ENCODE assay signal across 8 cellular contexts in genomic region chr2:28751102-28751955, GRCh38. TPM values are rescaled to one million over a fixed set of nuclear protein-coding genes. Genes with fewer than 3 reads are reported as not detected.
DNase-seq lines count a peak whose midpoint lies in the region; TF ChIP-seq lines count a peak whose summit lies in the region.

Gene PPP1CB, plus strand, starts transcription at chr2:28751830. Its CDS starts 295 bp downstream, at chr2:28752125.

- DNase-seq in G401 (ENCODE audit: low spot score) (peak; percentile 93), H9 (peak; percentile 88), M059J (ENCODE audit: low read depth) (peak; percentile 94), SHP77 (lab: John Stamatoyannopoulos, UW) (peak; percentile 89 to 96), fibroblast of the conjunctiva (ENCODE audit: low read depth) (peak; percentile 94), neural crest cell (ENCODE audit: low read depth, low spot score) (peak; percentile 90)
- peak; percentile 99 for DNase-seq in activated effector memory CD4-positive, alpha-beta T cell treated with anti-CD3 and anti-CD28 coated beads, Interleukin-2, amount 50 U/mL, for 16 hours

- H2BK20ac ChIP-seq in H9 (ENCODE audit: low read depth, low read length, poor library complexity, severe bottlenecking): no peak within 1 kb of the TSS

- peak within 1 kb of the TSS; percentile 91 for H4K91ac ChIP-seq in H9 (ENCODE audit: insufficient read length, low read depth, low read length)

- no peaks in the 10 kb centered on the region for H4K20me1 ChIP-seq in H9 (ENCODE audit: control insufficient read depth, insufficient read depth, insufficient read length)

- H3K79me2 ChIP-seq in H9 (ENCODE audit: insufficient read depth, low read length): peaks cover 32% of the 10 kb centered on the region; the same call in 1 of the 2 replicates

- H3T11ph ChIP-seq in H9 (ENCODE audit: low read length): no peak within 1 kb of the TSS

- peak within 1 kb of the TSS; percentile 90 for H4K5ac ChIP-seq in H9 (ENCODE audit: insufficient read length, low read depth, low read length)

- H2BK15ac ChIP-seq in H9 (ENCODE audit: low read depth, low read length): no peak within 1 kb of the TSS

- H3K36me3 Mint-ChIP-seq in H9 (ENCODE audit: insufficient read depth in 1 of 3, low read depth in 3 of 3) (peaks cover 2 to 5% (median 3%) of the 10 kb centered on the region in 3 experiments; a peak in 2 of 7 replicates), neural crest cell (ENCODE audit: low read depth) (no peaks in the 10 kb centered on the region)

- H3K4me1 Mint-ChIP-seq in H9 (peaks cover 28% of the 10 kb centered on the region in 2 experiments), neural crest cell (peaks cover 45% of the 10 kb centered on the region)

- no CpG with 5 or more reads among the region's 86 CpGs for WGBS in H9 (ENCODE audit: extremely low coverage, insufficient read length, low lambda C conversion rate)

- peaks cover 1% of the 10 kb centered on the region for H3K79me1 ChIP-seq in H9 (ENCODE audit: insufficient read depth, low read depth, low read length, poor library complexity, severe bottlenecking)

- H3K9ac ChIP-seq in H9 (ENCODE audit: extremely low read depth, insufficient read length, low read length) (peak within 1 kb of the TSS; percentile 94), stomach smooth muscle (ENCODE audit: low read length in 2 of 2) (peak within 1 kb of the TSS; percentile 94 to 98)

- H3K27me3 ChIP-seq in H9 (ENCODE audit: insufficient read depth, low read length) (no peaks in the 10 kb centered on the region), stomach smooth muscle (ENCODE audit: control insufficient read depth in 1 of 2, insufficient read depth in 2 of 2, low read length in 2 of 2) (no peaks in the 10 kb centered on the region)

- H3K9me3 Mint-ChIP-seq in H9 (peaks cover 0 to 3% of the 10 kb centered on the region in 2 experiments; a peak in 1 of 5 replicates), neural crest cell (no peaks in the 10 kb centered on the region)

- H3K4ac ChIP-seq in H9 (ENCODE audit: low read depth, low read length): peak within 1 kb of the TSS; percentile 98

- no peaks in the 10 kb centered on the region for H3K9me3 ChIP-seq in H9 (ENCODE audit: control insufficient read depth, low read depth, low read length)
- H3K9me3 ChIP-seq in stomach smooth muscle (ENCODE audit: control insufficient read depth in 2 of 2, low read length in 2 of 2): no peaks in the 10 kb centered on the region

- H3K14ac ChIP-seq in H9 (ENCODE audit: insufficient read depth, low read length): peak within 1 kb of the TSS; percentile 98

- peak within 1 kb of the TSS; percentile 85 for H3K4me2 ChIP-seq in H9 (ENCODE audit: insufficient read depth, insufficient read length, low read length)

- H3K27ac ChIP-seq in H9 (ENCODE audit: insufficient read length, low read depth, low read length): no peak within 1 kb of the TSS
- peak within 1 kb of the TSS; percentile 99 for H3K27ac ChIP-seq in stomach smooth muscle (ENCODE audit: low read length)

- in situ Hi-C loops in G401 (cut with HindIII; ENCODE audit: low sequenced_read_pairs): no loop called here

- H3K27me3 Mint-ChIP-seq in H9 (ENCODE audit: low read depth) (no peaks in the 10 kb centered on the region; the same call in 1 of the 2 replicates), neural crest cell (ENCODE audit: low read depth) (no peaks in the 10 kb centered on the region)

- H3K4me1 ChIP-seq in H9 (ENCODE audit: insufficient read depth, low read length) (no peaks in the 10 kb centered on the region; the same call in 1 of the 2 replicates), stomach smooth muscle (ENCODE audit: control insufficient read depth, insufficient read depth, low read length) (peaks cover 34% of the 10 kb centered on the region)

- no peaks in the 10 kb centered on the region for H3K36me3 ChIP-seq in stomach smooth muscle (ENCODE audit: control insufficient read depth in 2 of 2, insufficient read depth in 2 of 2, low read length in 2 of 2)

- H3K23ac ChIP-seq in H9 (ENCODE audit: insufficient read length, low read depth, low read length): no peak within 1 kb of the TSS

- H2BK12ac ChIP-seq in H9 (ENCODE audit: insufficient read length, low read depth, low read length): peak within 1 kb of the TSS; percentile 79

- no peak within 1 kb of the TSS for H3K56ac ChIP-seq in H9 (ENCODE audit: insufficient read length, low read depth, low read length)

- H2BK120ac ChIP-seq in H9 (ENCODE audit: low read depth, low read length, poor library complexity, severe bottlenecking): peak within 1 kb of the TSS; percentile 71

- peaks cover 6% of the 10 kb centered on the region for H3K23me2 ChIP-seq in H9 (ENCODE audit: insufficient read length, low read depth, low read length, poor library complexity, severe bottlenecking)

- H3K27ac Mint-ChIP-seq in H9: peak within 1 kb of the TSS; percentile 95 to 98 (median 96)
- peak within 1 kb of the TSS; percentile 99 for H3K27ac Mint-ChIP-seq in neural crest cell (ENCODE audit: unreplicated experiment)

- no peak within 1 kb of the TSS for H2AFZ ChIP-seq in H9 (ENCODE audit: low read length)

- peak; percentile 16; the same call in 1 of the 3 replicates for TF ChIP-seq CTCF in H9 (conservative IDR thresholded peaks at IDR 0.05)
- TF ChIP-seq CTCF in neural crest cell (conservative IDR thresholded peaks at IDR 0.05): no peak

- H3K4me3 Mint-ChIP-seq in H9: peak within 1 kb of the TSS; percentile 87 to 97
- H3K4me3 Mint-ChIP-seq in neural crest cell: peak within 1 kb of the TSS; percentile 96

- peak within 1 kb of the TSS; percentile 100 for H3K18ac ChIP-seq in H9 (ENCODE audit: insufficient read length, low read depth, low read length)

- H2BK5ac ChIP-seq in H9 (ENCODE audit: insufficient read length, low read length): peak within 1 kb of the TSS; percentile 80

- no peak within 1 kb of the TSS for H2AK5ac ChIP-seq in H9 (ENCODE audit: insufficient read length, low read length)

- peak within 1 kb of the TSS; percentile 39 for H4K8ac ChIP-seq in H9 (replicated peaks; ENCODE audit: insufficient read length, low read depth, low read length)

- peak within 1 kb of the TSS; percentile 78 to 86 for H3K4me3 ChIP-seq in stomach smooth muscle (ENCODE audit: low read length in 2 of 2)

RNA-seq across cellular contexts. Expression of gene PPP1CB, which starts in this region (rescaled TPM):
- 103 and 141 TPM in 2 replicates for total RNA-seq in G401 (2014; rRNA removed; shearing (Covaris generic))
- total RNA-seq in H9 (2021): 183 and 184 TPM in 2 replicates
- total RNA-seq in M059J (2014; rRNA removed; shearing (Covaris generic)): 113 and 163 TPM in 2 replicates
- total RNA-seq in neural crest cell: 163 and 176 TPM in 2 replicates
